8 cellular contexts compared by ENCODE assay signal in genomic region chr14:68682166-68683103, GRCh38.
DNase-seq lines count a peak whose midpoint lies in the region; ATAC-seq and TF ChIP-seq lines count a peak whose summit lies in the region.

No MANE protein-coding gene starts in this region.

- intact Hi-C loops in CD8-positive, alpha-beta T cell (cut with DNase I, micrococcal nuclease) = loop anchor here (5.0 to 10.0 kb wide), 3 partner anchors 398 to 438 kb away; no protein-coding TSS in a partner anchor
- intact Hi-C loops in prostate gland (cut with DNase I) = no loop called here

- H3K27me3 ChIP-seq in CD8-positive, alpha-beta T cell (ENCODE audit: insufficient read depth, low read length) = no peaks in the 10 kb centered on the region
- no peaks in the 10 kb centered on the region for H3K27me3 ChIP-seq in prostate gland (replicated peaks; ENCODE audit: insufficient read depth)

- POLR2A ChIA-PET in CD8-positive, alpha-beta T cell (lab: Charles Lee) = interaction anchor here (0.6 to 4.7 kb wide), 14 partner anchors 10 to 431 kb away, joined by 3 to 32 read pairs (median 4); partner anchors contain the start of gene ZFP36L1

- peak in 3 of 7 experiments; percentile 45 to 64 (median 47) for DNase-seq in CD8-positive, alpha-beta T cell
- peak; percentile 61 for DNase-seq in NCI-H226
- peak; percentile 29 for DNase-seq in activated T-helper 9 cell treated with anti-CD3 and anti-CD28 coated beads, Interleukin-2, amount 50 U/mL, for 16 hours (ENCODE audit: low read depth)
- DNase-seq in foreskin melanocyte = peak; percentile 84
- DNase-seq in prostate gland (ENCODE audit: low spot score) = peak; percentile 47
- DNase-seq in occipital lobe (lab: John Stamatoyannopoulos, UW) = no peak
- no peak for DNase-seq in NCI-H2081 treated with DMSO at 0.1 percent for 48 hours (lab: John Stamatoyannopoulos, UW)
- DNase-seq in GOT3 (lab: John Stamatoyannopoulos, UW) = no peak

- H3K4me3 Mint-ChIP-seq in CD8-positive, alpha-beta T cell = peak overlapping the region; percentile 32

- TF ChIP-seq CTCF in CD8-positive, alpha-beta T cell (IDR thresholded peaks at IDR 0.05) = no peak
- TF ChIP-seq CTCF in prostate gland (IDR thresholded peaks at IDR 0.05) = no peak

- ATAC-seq in CD8-positive, alpha-beta T cell = no peak

- WGBS in prostate gland = 34% methylated on average over 15 of the region's 15 CpGs

- H3K36me3 Mint-ChIP-seq in CD8-positive, alpha-beta T cell = no peaks in the 10 kb centered on the region

- H3K9me3 Mint-ChIP-seq in CD8-positive, alpha-beta T cell = no peaks in the 10 kb centered on the region

- peaks cover 56% of the 10 kb centered on the region for H3K4me1 ChIP-seq in CD8-positive, alpha-beta T cell (ENCODE audit: insufficient read depth, low read length)
- no peaks in the 10 kb centered on the region for H3K4me1 ChIP-seq in prostate gland (replicated peaks)

- no peak overlapping the region for H3K27ac ChIP-seq in CD8-positive, alpha-beta T cell (ENCODE audit: low read depth, low read length)
- H3K27ac ChIP-seq in prostate gland = peak overlapping the region; percentile 44 to 49

- CTCF ChIA-PET in CD8-positive, alpha-beta T cell (lab: Charles Lee) = interaction anchor here (0.7 to 5.8 kb wide), 4 partner anchors 19 to 782 kb away, joined by 3 to 35 read pairs (median 5); no protein-coding TSS in a partner anchor

- H3K4me3 ChIP-seq in CD8-positive, alpha-beta T cell (ENCODE audit: low read depth, low read length) = no peak overlapping the region
- H3K4me3 ChIP-seq in prostate gland = no peak overlapping the region

- no peaks in the 10 kb centered on the region for H3K9me3 ChIP-seq in CD8-positive, alpha-beta T cell (ENCODE audit: low read length)
- no peaks in the 10 kb centered on the region for H3K9me3 ChIP-seq in prostate gland

- H3K27me3 Mint-ChIP-seq in CD8-positive, alpha-beta T cell (ENCODE audit: low read depth) = no peaks in the 10 kb centered on the region

- H3K27ac Mint-ChIP-seq in CD8-positive, alpha-beta T cell = peak overlapping the region; percentile 96

- TF ChIP-seq POLR2A in prostate gland (IDR thresholded peaks at IDR 0.05) = no peak

- H3K36me3 ChIP-seq in CD8-positive, alpha-beta T cell (ENCODE audit: insufficient read depth, low read length) = no peaks in the 10 kb centered on the region
- H3K36me3 ChIP-seq in prostate gland = no peaks in the 10 kb centered on the region

- H3K4me1 Mint-ChIP-seq in CD8-positive, alpha-beta T cell (ENCODE audit: low read depth) = peaks cover 67% of the 10 kb centered on the region

Comparison
In these comparisons a context has a peak if more than half of its experiments do, and no peak if none do; other contexts are left out.
1. DNase-seq: peak in NCI-H226 (single experiment), activated T-helper 9 cell treated with anti-CD3 and anti-CD28 coated beads, Interleukin-2, amount 50 U/mL, for 16 hours (single experiment), foreskin melanocyte (single experiment) and prostate gland (single experiment); none in occipital lobe (single experiment), NCI-H2081 treated with DMSO at 0.1 percent for 48 hours (single experiment) and GOT3 (single experiment).